Comparison of ENCODE assay signal across 23 cellular contexts in genomic region chr2:85668857-85669142, GRCh38. TPM values are rescaled to one million over a fixed set of nuclear protein-coding genes. Genes with fewer than 3 reads are reported as not detected.
DNase-seq lines count a peak whose midpoint lies in the region; ATAC-seq, FAIRE-seq and TF ChIP-seq lines count a peak whose summit lies in the region.
"Had no signal": no experiment of that assay in that cellular context is flagged by ENCODE, and none has a peak within 500 bp of the region (broad histone marks: within the 10 kb centered on the region; RNA-seq: fewer than 3 reads in every experiment).

No MANE protein-coding gene starts in this region.

- no peak for ATAC-seq in stimulated activated naive B cell treated with anti-CD40 and anti-IgM and Interleukin-4, amounts not matched to agents 10 μg/mL and 1 μg/mL and 100 μg/mL, for 72 hours (replicated peaks)
- ATAC-seq in GM21528 (IDR thresholded peaks at IDR 0.05; ENCODE audit: low FRiP score, unreplicated experiment) (no peak), GM18907 (IDR thresholded peaks at IDR 0.05; ENCODE audit: unreplicated experiment) (no peak)
- ATAC-seq: Right ventricle myocardium inferior had no signal

- H3K9me3 Mint-ChIP-seq in dendritic cell treated with granulocyte-macrophage colony-stimulating factor and Interleukin-4, amounts not matched to agents 40 ng/mL and 50 ng/mL, for 4 days, result no peaks in the 10 kb centered on the region
- H3K9me3 Mint-ChIP-seq in stimulated activated naive B cell treated with anti-CD40 and anti-IgM and Interleukin-4, amounts not matched to agents 10 μg/mL and 1 μg/mL and 100 μg/mL, for 72 hours, result no peaks in the 10 kb centered on the region

- peaks cover 5% of the 10 kb centered on the region for H3K27me3 Mint-ChIP-seq in dendritic cell treated with granulocyte-macrophage colony-stimulating factor and Interleukin-4, amounts not matched to agents 40 ng/mL and 50 ng/mL, for 4 days
- peaks cover 0 to 6% of the 10 kb centered on the region in 2 donors for H3K27me3 Mint-ChIP-seq in stimulated activated naive B cell treated with anti-CD40 and anti-IgM and Interleukin-4, amounts not matched to agents 10 μg/mL and 1 μg/mL and 100 μg/mL, for 72 hours

- no peak overlapping the region for H3K4me3 Mint-ChIP-seq in dendritic cell treated with granulocyte-macrophage colony-stimulating factor and Interleukin-4, amounts not matched to agents 40 ng/mL and 50 ng/mL, for 4 days
- H3K4me3 Mint-ChIP-seq in stimulated activated naive B cell treated with anti-CD40 and anti-IgM and Interleukin-4, amounts not matched to agents 10 μg/mL and 1 μg/mL and 100 μg/mL, for 72 hours, result no peak overlapping the region
- H3K4me3 Mint-ChIP-seq: CD14-positive monocyte had no signal

- 0 out of 2 replicates have a peak overlapping the region, but pooled peaks have one; percentile 21 for H3K27ac ChIP-seq in HL-60 (replicated peaks)
- H3K27ac ChIP-seq: SJCRH30 had no signal

- FAIRE-seq in urothelium cell line (lab: Jason Lieb, UNC), result no peak
- FAIRE-seq: GM19239 had no signal

- no peak overlapping the region for H3K4me3 ChIP-seq in HL-60 (replicated peaks; ENCODE audit: insufficient read depth, low read length)
- H3K4me3 ChIP-seq: SJCRH30 had no signal

- peaks cover 58% of the 10 kb centered on the region for H3K4me1 Mint-ChIP-seq in dendritic cell treated with granulocyte-macrophage colony-stimulating factor and Interleukin-4, amounts not matched to agents 40 ng/mL and 50 ng/mL, for 4 days (ENCODE audit: low read depth)
- H3K4me1 Mint-ChIP-seq in stimulated activated naive B cell treated with anti-CD40 and anti-IgM and Interleukin-4, amounts not matched to agents 10 μg/mL and 1 μg/mL and 100 μg/mL, for 72 hours, result peaks cover 0 to 10% of the 10 kb centered on the region in 2 donors

- DNase-seq in HL-60 (ENCODE audit: low read depth in 1 of 2, low spot score in 1 of 2) (no peak), mesenteric fat pad (ENCODE audit: low spot score) (peak; percentile 62), urothelium cell line (ENCODE audit: low spot score) (no peak), NCI-H2107 (lab: John Stamatoyannopoulos, UW) (no peak)
- DNase-seq in stimulated activated naive B cell treated with anti-CD40 and anti-IgM and Interleukin-4, amounts not matched to agents 10 μg/mL and 1 μg/mL and 100 μg/mL, for 72 hours, result no peak
- DNase-seq: Calu3, GF-D8, KBM-7, NCI-H1436 treated with DMSO at 0.1 percent for 48 hours, NCI-H187 treated with DMSO at 0.1 percent for 48 hours, SJCRH30 had no signal

- intact Hi-C loops in dendritic cell treated with granulocyte-macrophage colony-stimulating factor and Interleukin-4, amounts not matched to agents 40 ng/mL and 50 ng/mL, for 4 days (cut with micrococcal nuclease), result no loop called here

- peak overlapping the region; percentile 1 for H3K27ac Mint-ChIP-seq in dendritic cell treated with granulocyte-macrophage colony-stimulating factor and Interleukin-4, amounts not matched to agents 40 ng/mL and 50 ng/mL, for 4 days
- H3K27ac Mint-ChIP-seq in stimulated activated naive B cell treated with anti-CD40 and anti-IgM and Interleukin-4, amounts not matched to agents 10 μg/mL and 1 μg/mL and 100 μg/mL, for 72 hours, result peak overlapping the region; percentile 83

- H3K27me3 ChIP-seq in HL-60 (ENCODE audit: insufficient read depth, poor library complexity, severe bottlenecking), result no peaks in the 10 kb centered on the region
- H3K27me3 ChIP-seq: SJCRH30 had no signal

- no peaks in the 10 kb centered on the region for H3K36me3 Mint-ChIP-seq in dendritic cell treated with granulocyte-macrophage colony-stimulating factor and Interleukin-4, amounts not matched to agents 40 ng/mL and 50 ng/mL, for 4 days (ENCODE audit: low read depth)
- no peaks in the 10 kb centered on the region for H3K36me3 Mint-ChIP-seq in stimulated activated naive B cell treated with anti-CD40 and anti-IgM and Interleukin-4, amounts not matched to agents 10 μg/mL and 1 μg/mL and 100 μg/mL, for 72 hours

- TF ChIP-seq CTCF in HL-60 (IDR thresholded peaks at IDR 0.05; ENCODE audit: insufficient read depth, low read length), result no peak

RNA-seq across cellular contexts. Expression of gene SFTPB, which starts 0.8 kb away (rescaled TPM):
- not detected for total RNA-seq in mesenteric fat pad
- total RNA-seq: A673, Calu3, H7, LHCN-M2, NCI-H460, OCI-LY7, SJCRH30 had no signal

RNA-seq across cellular contexts. Expression of gene GNLY, which starts 25.4 kb away (rescaled TPM):
- 3.7 TPM for total RNA-seq in mesenteric fat pad
- total RNA-seq: A673, Calu3, H7, LHCN-M2, MCF 10A, NCI-H460, OCI-LY7, SJCRH30 had no signal

RNA-seq across cellular contexts. Expression of gene USP39, which starts 52.8 kb away (rescaled TPM):
- 37.1 TPM for total RNA-seq in mesenteric fat pad

RNA-seq across cellular contexts. Expression of gene C2orf68, which starts 56.9 kb away (rescaled TPM):
- total RNA-seq in mesenteric fat pad, result 26.3 TPM
